8 cellular contexts compared by ENCODE assay signal in the genomic region with DNA sequence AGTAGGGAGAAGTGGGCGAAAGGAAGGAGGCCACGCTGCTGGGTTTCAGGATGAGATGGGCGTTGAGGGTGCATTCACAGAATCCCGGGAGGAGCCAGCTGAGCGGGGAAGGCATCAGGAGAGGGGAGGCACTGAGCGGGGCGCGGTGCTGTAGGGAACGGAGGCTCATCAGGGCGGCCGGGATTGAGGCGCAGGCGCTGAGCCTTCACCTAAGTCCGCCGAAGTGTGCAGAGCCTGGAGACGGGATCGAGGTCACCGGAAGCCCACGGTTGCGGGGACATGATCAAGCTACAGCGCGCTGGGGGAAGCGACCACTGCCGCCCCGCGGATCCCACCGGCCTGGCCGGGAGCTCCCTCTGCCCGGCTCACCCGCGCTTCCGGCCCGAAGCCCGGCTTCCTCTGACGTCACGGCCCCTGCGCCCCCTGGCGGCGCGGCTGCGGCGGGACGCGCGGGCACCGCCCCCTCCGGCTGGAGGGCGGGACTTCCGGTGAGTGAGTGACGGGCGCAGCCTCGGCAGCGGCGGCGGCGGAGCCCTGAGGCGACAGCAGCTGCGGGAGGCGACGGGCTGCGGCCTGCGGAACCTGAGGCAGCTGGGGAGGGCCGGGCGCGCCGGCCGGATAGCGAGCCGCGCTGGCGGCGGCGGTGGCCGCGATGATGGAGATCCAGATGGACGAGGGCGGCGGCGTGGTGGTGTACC. TPM values are rescaled to one million over a fixed set of nuclear protein-coding genes. Genes with fewer than 3 reads are reported as not detected.
A peak's percentile ranks its signal among the peaks of the same experiment; 100 is the strongest.
DNase-seq lines count a peak whose midpoint lies in the region; ATAC-seq and TF ChIP-seq lines count a peak whose summit lies in the region.

A gene with protein sequence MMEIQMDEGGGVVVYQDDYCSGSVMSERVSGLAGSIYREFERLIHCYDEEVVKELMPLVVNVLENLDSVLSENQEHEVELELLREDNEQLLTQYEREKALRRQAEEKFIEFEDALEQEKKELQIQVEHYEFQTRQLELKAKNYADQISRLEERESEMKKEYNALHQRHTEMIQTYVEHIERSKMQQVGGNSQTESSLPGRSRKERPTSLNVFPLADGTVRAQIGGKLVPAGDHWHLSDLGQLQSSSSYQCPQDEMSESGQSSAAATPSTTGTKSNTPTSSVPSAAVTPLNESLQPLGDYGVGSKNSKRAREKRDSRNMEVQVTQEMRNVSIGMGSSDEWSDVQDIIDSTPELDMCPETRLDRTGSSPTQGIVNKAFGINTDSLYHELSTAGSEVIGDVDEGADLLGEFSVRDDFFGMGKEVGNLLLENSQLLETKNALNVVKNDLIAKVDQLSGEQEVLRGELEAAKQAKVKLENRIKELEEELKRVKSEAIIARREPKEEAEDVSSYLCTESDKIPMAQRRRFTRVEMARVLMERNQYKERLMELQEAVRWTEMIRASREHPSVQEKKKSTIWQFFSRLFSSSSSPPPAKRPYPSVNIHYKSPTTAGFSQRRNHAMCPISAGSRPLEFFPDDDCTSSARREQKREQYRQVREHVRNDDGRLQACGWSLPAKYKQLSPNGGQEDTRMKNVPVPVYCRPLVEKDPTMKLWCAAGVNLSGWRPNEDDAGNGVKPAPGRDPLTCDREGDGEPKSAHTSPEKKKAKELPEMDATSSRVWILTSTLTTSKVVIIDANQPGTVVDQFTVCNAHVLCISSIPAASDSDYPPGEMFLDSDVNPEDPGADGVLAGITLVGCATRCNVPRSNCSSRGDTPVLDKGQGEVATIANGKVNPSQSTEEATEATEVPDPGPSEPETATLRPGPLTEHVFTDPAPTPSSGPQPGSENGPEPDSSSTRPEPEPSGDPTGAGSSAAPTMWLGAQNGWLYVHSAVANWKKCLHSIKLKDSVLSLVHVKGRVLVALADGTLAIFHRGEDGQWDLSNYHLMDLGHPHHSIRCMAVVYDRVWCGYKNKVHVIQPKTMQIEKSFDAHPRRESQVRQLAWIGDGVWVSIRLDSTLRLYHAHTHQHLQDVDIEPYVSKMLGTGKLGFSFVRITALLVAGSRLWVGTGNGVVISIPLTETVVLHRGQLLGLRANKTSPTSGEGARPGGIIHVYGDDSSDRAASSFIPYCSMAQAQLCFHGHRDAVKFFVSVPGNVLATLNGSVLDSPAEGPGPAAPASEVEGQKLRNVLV (N-terminal part only) (plus strand): TSS at position 508 of the 698 bp plus-strand sequence. CDS start 145 bp downstream, at position 653.

- peak; percentile 64 to 100 (median 76) for TF ChIP-seq CTCF in ascending aorta (IDR thresholded peaks at IDR 0.05)

- no peaks in the 10 kb centered on the region for H3K9me3 ChIP-seq in ascending aorta

- peak within 1 kb of the TSS; percentile 96 for H3K27ac Mint-ChIP-seq in T-helper 2 cell treated with Interferon-gamma antibody and Interleukin-4, amounts not matched to agents 5 μg/mL and 100 μg/mL, for 36 hours

- no peaks in the 10 kb centered on the region for H3K27me3 Mint-ChIP-seq in T-helper 2 cell treated with Interferon-gamma antibody and Interleukin-4, amounts not matched to agents 5 μg/mL and 100 μg/mL, for 36 hours (ENCODE audit: low read depth)

- peak within 1 kb of the TSS; percentile 93 for H3K4me3 Mint-ChIP-seq in T-helper 2 cell treated with Interferon-gamma antibody and Interleukin-4, amounts not matched to agents 5 μg/mL and 100 μg/mL, for 36 hours

- H3K4me3 ChIP-seq in ascending aorta = peak within 1 kb of the TSS; percentile 70 to 89

- H3K36me3 Mint-ChIP-seq in T-helper 2 cell treated with Interferon-gamma antibody and Interleukin-4, amounts not matched to agents 5 μg/mL and 100 μg/mL, for 36 hours (ENCODE audit: low read depth) = peaks cover 16% of the 10 kb centered on the region

- intact Hi-C loops in ascending aorta (cut with DNase I) = loop anchor here (1.0 to 5.0 kb wide), 6 partner anchors 28 to 284 kb away; a partner anchor contains a TSS

- H3K9me3 Mint-ChIP-seq in T-helper 2 cell treated with Interferon-gamma antibody and Interleukin-4, amounts not matched to agents 5 μg/mL and 100 μg/mL, for 36 hours = no peaks in the 10 kb centered on the region

- peak; percentile 65 for DNase-seq in NCI-H1694 treated with DMSO at 0.1 percent for 48 hours (lab: John Stamatoyannopoulos, UW)
- peak; percentile 96 for DNase-seq in T-helper 2 cell treated with Interferon-gamma antibody and Interleukin-4, amounts not matched to agents 5 μg/mL and 100 μg/mL, for 36 hours (ENCODE audit: low spot score)
- DNase-seq in ascending aorta (ENCODE audit: low spot score in 2 of 2) = peak; percentile 54 to 94
- peak; percentile 95 for DNase-seq in hepatic stellate cell (ENCODE audit: low spot score)
- peak; percentile 99 for DNase-seq in retina
- DNase-seq in OCI-M2 (lab: John Stamatoyannopoulos, UW; ENCODE audit: unreplicated experiment) = no peak

- peaks cover 0 to 22% of the 10 kb centered on the region in 2 donors for H3K4me1 ChIP-seq in ascending aorta

- peak; percentile 86 for ATAC-seq in GM18502 (IDR thresholded peaks at IDR 0.05; ENCODE audit: poor library complexity, unreplicated experiment)
- peak; percentile 69 for ATAC-seq in HG02938 (IDR thresholded peaks at IDR 0.05; ENCODE audit: unreplicated experiment)

- H3K27ac ChIP-seq in ascending aorta = peak within 1 kb of the TSS; percentile 85 to 95

- no peaks in the 10 kb centered on the region for H3K27me3 ChIP-seq in ascending aorta

- H3K36me3 ChIP-seq in ascending aorta = peaks cover 0 to 8% of the 10 kb centered on the region in 2 donors

- peaks cover 24% of the 10 kb centered on the region for H3K4me1 Mint-ChIP-seq in T-helper 2 cell treated with Interferon-gamma antibody and Interleukin-4, amounts not matched to agents 5 μg/mL and 100 μg/mL, for 36 hours (ENCODE audit: low read depth)

RNA-seq across cellular contexts. Expression of the gene that starts here (rescaled TPM):
- total RNA-seq in ascending aorta = 57.4 TPM
